8 cellular contexts compared by ENCODE assay signal in the genomic region with DNA sequence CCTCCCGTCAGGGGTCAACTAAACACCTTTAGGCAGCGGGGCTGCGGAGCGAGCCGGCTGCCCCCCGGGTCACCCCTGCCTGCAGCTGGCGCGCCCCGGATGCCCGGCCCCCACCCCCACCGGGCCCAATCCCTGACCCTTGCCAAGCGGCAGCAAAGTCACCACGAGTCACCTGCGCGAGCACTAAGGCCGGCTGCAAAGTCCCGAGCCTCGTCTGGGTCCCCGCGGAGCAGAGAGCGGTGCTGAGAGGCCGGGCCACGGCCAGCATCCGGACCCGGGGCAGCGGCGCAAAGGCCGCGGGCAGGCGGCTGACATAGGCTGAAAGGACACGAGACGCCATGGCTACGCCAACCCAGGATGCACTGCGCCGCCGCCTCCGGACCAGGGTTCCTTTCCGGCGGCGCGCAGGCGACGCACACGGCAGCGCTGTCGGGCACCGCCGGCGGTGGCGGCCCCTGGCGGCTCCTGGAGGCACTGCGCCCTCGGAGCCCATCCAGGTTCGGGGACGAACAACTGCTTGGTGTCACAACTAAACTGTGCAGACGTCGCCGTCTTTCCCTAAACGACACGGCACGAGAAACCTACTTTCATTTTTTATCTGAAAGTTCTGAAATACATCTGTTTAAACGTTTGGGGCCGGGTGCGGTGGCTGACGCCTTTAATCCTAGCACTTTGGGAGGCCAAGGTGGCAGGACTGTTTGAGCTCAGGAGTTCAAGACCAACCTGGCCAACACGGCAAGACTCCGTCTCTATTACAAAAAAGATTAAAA. TPM values are rescaled to one million over a fixed set of nuclear protein-coding genes. Genes with fewer than 3 reads are reported as not detected.
A peak's percentile ranks its signal among the peaks of the same experiment; 100 is the strongest.
DNase-seq lines count a peak whose midpoint lies in the region; ATAC-seq and TF ChIP-seq lines count a peak whose summit lies in the region.

NDUFAB1 (minus strand) TSS at position 366 of the 770 bp plus-strand sequence; CDS start at position 340, 26 bp downstream.

- TF ChIP-seq CTCF in GM20000 (IDR thresholded peaks at IDR 0.05; ENCODE audit: extremely low read depth, missing control alignments) (peak; percentile 98), endodermal cell (conservative IDR thresholded peaks at IDR 0.05) (peak; percentile 99)

- peak; percentile 99 for ATAC-seq in activated CD8-positive, alpha-beta memory T cell treated with anti-CD3 and anti-CD28 coated beads, Interleukin-2, amount 10 ng/mL, durations not matched to agents 7 days and 5 days

- H3K27ac ChIP-seq in endodermal cell (ENCODE audit: low read depth, low read length) (peak within 1 kb of the TSS; percentile 74), mesodermal cell (ENCODE audit: low read depth, low read length, severe bottlenecking) (peak within 1 kb of the TSS; percentile 49)

- H3K4me1 ChIP-seq in endodermal cell (ENCODE audit: control insufficient read depth, insufficient read depth, low read length) = peaks cover 2% of the 10 kb centered on the region
- H3K4me1 ChIP-seq in mesodermal cell (ENCODE audit: control insufficient read depth, insufficient read depth, low read length, poor library complexity, severe bottlenecking) = peaks cover 4% of the 10 kb centered on the region

- peak within 1 kb of the TSS; percentile 91 for H3K9ac ChIP-seq in endodermal cell (ENCODE audit: extremely low read depth, low read length, poor library complexity, severe bottlenecking)

- H3K9me3 ChIP-seq in endodermal cell (ENCODE audit: control insufficient read depth, low read length) (no peaks in the 10 kb centered on the region), mesodermal cell (ENCODE audit: control insufficient read depth, low read length) (no peaks in the 10 kb centered on the region)

- WGBS in endodermal cell (ENCODE audit: insufficient coverage in 1 of 2, insufficient read length in 1 of 2), 2 experiments = 3 to 6% methylated on average over 46 to 65 of the region's 67 CpGs
- 2 to 3% methylated on average over 58 to 65 of the region's 67 CpGs for WGBS in mesodermal cell (ENCODE audit: insufficient coverage in 2 of 2), 2 experiments

- peak within 1 kb of the TSS; percentile 82 for H3K27ac Mint-ChIP-seq in activated CD8-positive, alpha-beta memory T cell treated with anti-CD3 and anti-CD28 coated beads, Interleukin-2, amount 10 ng/mL, durations not matched to agents 7 days and 5 days
- H3K27ac Mint-ChIP-seq in endodermal cell = peak within 1 kb of the TSS; percentile 64

- peaks cover 12% of the 10 kb centered on the region for H3K36me3 Mint-ChIP-seq in activated CD8-positive, alpha-beta memory T cell treated with anti-CD3 and anti-CD28 coated beads, Interleukin-2, amount 10 ng/mL, durations not matched to agents 7 days and 5 days
- H3K36me3 Mint-ChIP-seq in endodermal cell (ENCODE audit: low read depth) = peaks cover 25% of the 10 kb centered on the region

- H3K27me3 ChIP-seq in endodermal cell (ENCODE audit: control insufficient read depth, insufficient read depth, low read length, poor library complexity, severe bottlenecking) = no peaks in the 10 kb centered on the region

- in situ Hi-C loops in Caki2 (cut with HindIII; ENCODE audit: low pct_unique_long_range_greater_than_20kb, low sequenced_read_pairs) = no loop called here

- H3K27me3 Mint-ChIP-seq in activated CD8-positive, alpha-beta memory T cell treated with anti-CD3 and anti-CD28 coated beads, Interleukin-2, amount 10 ng/mL, durations not matched to agents 7 days and 5 days = no peaks in the 10 kb centered on the region
- H3K27me3 Mint-ChIP-seq in endodermal cell (ENCODE audit: insufficient read depth) = no peaks in the 10 kb centered on the region

- H3K4me3 ChIP-seq in endodermal cell (ENCODE audit: low read length) (peak within 1 kb of the TSS; percentile 100), mesodermal cell (ENCODE audit: extremely low read depth, insufficient read depth, low read length, poor library complexity, severe bottlenecking) (peak within 1 kb of the TSS; percentile 100)

- H3K36me3 ChIP-seq in endodermal cell (ENCODE audit: control insufficient read depth, insufficient read depth, low read length) (peaks cover 23% of the 10 kb centered on the region), mesodermal cell (ENCODE audit: control insufficient read depth, insufficient read depth, low read length) (peaks cover 38% of the 10 kb centered on the region)

- CTCF ChIA-PET in activated CD8-positive, alpha-beta memory T cell treated with anti-CD3 and anti-CD28 coated beads, Interleukin-2, amount 10 ng/mL, durations not matched to agents 7 days and 5 days (lab: Charles Lee) = interaction anchor here (0.6 to 3.3 kb wide), 19 partner anchors 14 to 161 kb away, joined by 3 to 18 read pairs (median 3); partner anchors contain the start of genes DCTN5, EARS2, PALB2 and UBFD1

- peak; percentile 88 for DNase-seq in Caki2 (ENCODE audit: low read depth)
- DNase-seq in GM20000 (ENCODE audit: low spot score) = peak; percentile 96
- peak; percentile 91 for DNase-seq in HT-29 (ENCODE audit: low spot score)
- DNase-seq in NOMO-1 (lab: John Stamatoyannopoulos, UW; ENCODE audit: unreplicated experiment in 2 of 2) = peak; percentile 84 to 89
- DNase-seq in activated CD8-positive, alpha-beta memory T cell treated with anti-CD3 and anti-CD28 coated beads, Interleukin-2, amount 10 ng/mL, durations not matched to agents 7 days and 5 days = peak; percentile 93
- DNase-seq in endodermal cell = peak; percentile 96
- peak; percentile 87 for DNase-seq in stimulated activated CD8-positive, alpha-beta memory T cell treated with anti-CD3 and anti-CD28 coated beads, Interleukin-15, amount 100 ng/mL, for 24 hours (ENCODE audit: low read depth)

- peak within 1 kb of the TSS; percentile 80 for H3K4me3 Mint-ChIP-seq in activated CD8-positive, alpha-beta memory T cell treated with anti-CD3 and anti-CD28 coated beads, Interleukin-2, amount 10 ng/mL, durations not matched to agents 7 days and 5 days
- H3K4me3 Mint-ChIP-seq in endodermal cell = peak within 1 kb of the TSS; percentile 81

- peaks cover 21% of the 10 kb centered on the region for H3K4me1 Mint-ChIP-seq in activated CD8-positive, alpha-beta memory T cell treated with anti-CD3 and anti-CD28 coated beads, Interleukin-2, amount 10 ng/mL, durations not matched to agents 7 days and 5 days
- H3K4me1 Mint-ChIP-seq in endodermal cell = peaks cover 18% of the 10 kb centered on the region

- H3K9me3 Mint-ChIP-seq in activated CD8-positive, alpha-beta memory T cell treated with anti-CD3 and anti-CD28 coated beads, Interleukin-2, amount 10 ng/mL, durations not matched to agents 7 days and 5 days (ENCODE audit: low read depth) = no peaks in the 10 kb centered on the region
- no peaks in the 10 kb centered on the region for H3K9me3 Mint-ChIP-seq in endodermal cell

RNA-seq across cellular contexts. Expression of gene NDUFAB1, which starts in this region (rescaled TPM):
- 147 and 186 TPM in 2 replicates for total RNA-seq in Caki2 (2014; rRNA removed; shearing (Covaris generic); ENCODE audit: low replicate concordance)
- total RNA-seq in HT-29 (2014; rRNA removed; shearing (Covaris generic)) = 279 and 304 TPM in 2 replicates
- total RNA-seq in activated CD8-positive, alpha-beta memory T cell treated with anti-CD3 and anti-CD28 coated beads, Interleukin-2, amount 10 ng/mL, durations not matched to agents 7 days and 5 days = 100 to 1,000 TPM in 1 of 2 experiments, 10 to 100 TPM in 1; 90.2 to 111 TPM
- 100 to 1,000 TPM; 106 to 120 TPM for total RNA-seq in endodermal cell
- 145 TPM for polyA plus RNA-seq in endodermal cell (2013, experiment 1 of 2)
- 125 TPM for polyA plus RNA-seq in endodermal cell (2013, experiment 2 of 2)
- polyA plus RNA-seq in mesodermal cell (2013, experiment 1 of 2) = 150 TPM
- 167 TPM for polyA plus RNA-seq in mesodermal cell (2013, experiment 2 of 2)

Comparison
In these comparisons a context has a peak if more than half of its experiments do, and no peak if none do; other contexts are left out.
1. Peak in every context shown above with its lines: DNase-seq, ATAC-seq, H3K4me3 ChIP-seq and H3K27ac ChIP-seq.